Comparison of ENCODE assay signal across 28 cellular contexts in genomic region chr15:29601811-29602210, GRCh38.
"Had no signal": no experiment of that assay in that cellular context is flagged by ENCODE, and none has a peak within 500 bp of the region (broad histone marks: within the 10 kb centered on the region; RNA-seq: fewer than 3 reads in every experiment).

No MANE protein-coding gene starts in this region.

- FAIRE-seq: frontal cortex, TTC549 had no signal

- H3K9me3 ChIP-seq: adrenal gland, left ventricle myocardium inferior, mucosa of descending colon, spleen, suprapubic skin, tibial artery, upper lobe of right lung had no signal

- H3K36me3 ChIP-seq: adrenal gland, breast epithelium, left ventricle myocardium inferior, spleen, suprapubic skin, tibial artery, upper lobe of right lung had no signal

- H3K27me3 ChIP-seq: adrenal gland, breast epithelium, spleen, suprapubic skin, tibial artery, upper lobe of right lung had no signal

- H3K4me1 ChIP-seq: adrenal gland, breast epithelium, left ventricle myocardium inferior, spleen, suprapubic skin, tibial artery, upper lobe of right lung had no signal

- DNase-seq: activated CD4-positive, alpha-beta T cell treated with anti-CD3 and anti-CD28 coated beads for 4 hours; activated CD4-positive, alpha-beta T cell treated with anti-CD3 and anti-CD28 coated beads, Interleukin-2, amount 50 U/mL, for 4 hours; activated CD8-positive, alpha-beta memory T cell treated with anti-CD3 and anti-CD28 coated beads for 24 hours; activated effector memory CD4-positive, alpha-beta T cell treated with anti-CD3 and anti-CD28 coated beads, Interleukin-2, amount 50 U/mL, for 16 hours; activated naive CD4-positive, alpha-beta T cell treated with anti-CD3 and anti-CD28 coated beads for 36 hours; activated naive CD8-positive, alpha-beta T cell treated with anti-CD3 and anti-CD28 coated beads for 36 hours; adrenal gland; aorta; central memory CD4-positive, alpha-beta T cell; endodermal cell; islet precursor cell; left ventricle myocardium inferior; mesendoderm; mucosa of descending colon; posterior cingulate gyrus; right cardiac atrium; spleen; stimulated activated naive CD4-positive, alpha-beta T cell; T-helper 9 cell; tibial artery; upper lobe of right lung had no signal

- ATAC-seq: esophagus mucosa, mucosa of descending colon, right cardiac atrium, upper lobe of right lung had no signal

- H3K4me3 ChIP-seq: adrenal gland, breast epithelium, left ventricle myocardium inferior, lung, mucosa of descending colon, spleen, suprapubic skin, tibial artery, upper lobe of right lung had no signal

- H3K27ac ChIP-seq: adrenal gland, breast epithelium, left ventricle myocardium inferior, spleen, suprapubic skin, tibial artery, upper lobe of right lung, VCaP had no signal
